Comparison of ENCODE assay signal across 10 cellular contexts in genomic region chr15:94258246-94258645, GRCh38. TPM values are rescaled to one million over a fixed set of nuclear protein-coding genes. Genes with fewer than 3 reads are reported as not detected.
DNase-seq lines count a peak whose midpoint lies in the region; ATAC-seq, FAIRE-seq and TF ChIP-seq lines count a peak whose summit lies in the region.
"Had no signal": no experiment of that assay in that cellular context is flagged by ENCODE, and none has a peak within 500 bp of the region (broad histone marks: within the 10 kb centered on the region; RNA-seq: fewer than 3 reads in every experiment).

No MANE protein-coding gene starts in this region.

- FAIRE-seq in GM12891 (lab: Jason Lieb, UNC), result peak; percentile 47

- H3K4me3 ChIP-seq in MM.1S (ENCODE audit: low read length), result no peak overlapping the region
- H3K4me3 ChIP-seq in right atrium auricular region, result no peak overlapping the region

- H3K9me3 ChIP-seq in MM.1S (replicated peaks; ENCODE audit: insufficient read depth, low read length) (no peaks in the 10 kb centered on the region), right atrium auricular region (no peaks in the 10 kb centered on the region)

- peak; percentile 39 for ATAC-seq in GM19463 (IDR thresholded peaks at IDR 0.05; ENCODE audit: unreplicated experiment)
- peak; percentile 48 for ATAC-seq in HG02970 (IDR thresholded peaks at IDR 0.05; ENCODE audit: low FRiP score, unreplicated experiment)

- H3K9me2 ChIP-seq in MM.1S (replicated peaks; ENCODE audit: insufficient read depth, low read length), result no peaks in the 10 kb centered on the region

- in situ Hi-C loops in ACHN (cut with HindIII; ENCODE audit: low pct_ligation_motif_present, low pct_unique_long_range_greater_than_20kb, low sequenced_read_pairs), result no loop called here

- H3K27me3 ChIP-seq in MM.1S (replicated peaks; ENCODE audit: insufficient read depth, low read length) (no peaks in the 10 kb centered on the region), right atrium auricular region (no peaks in the 10 kb centered on the region)

- TF ChIP-seq CTCF in MM.1S (IDR thresholded peaks at IDR 0.05; ENCODE audit: low read length) (no peak), right atrium auricular region (IDR thresholded peaks at IDR 0.05) (no peak)

- H3F3A ChIP-seq in MM.1S (ENCODE audit: insufficient read depth, low read length), result peaks cover 7% of the 10 kb centered on the region; the same call in 1 of the 2 replicates

- peaks cover 33% of the 10 kb centered on the region for H3K4me1 ChIP-seq in MM.1S (ENCODE audit: low read length)
- H3K4me1 ChIP-seq in right atrium auricular region, result no peaks in the 10 kb centered on the region

- H3K27ac ChIP-seq in MM.1S (ENCODE audit: low read length), result peak overlapping the region; percentile 11; the same call in 1 of the 2 replicates
- no peak overlapping the region for H3K27ac ChIP-seq in right atrium auricular region

- peaks cover 3% of the 10 kb centered on the region; the same call in 1 of the 2 replicates for H3K79me2 ChIP-seq in MM.1S (ENCODE audit: low read length)

- no peaks in the 10 kb centered on the region for H4K20me1 ChIP-seq in MM.1S (ENCODE audit: insufficient read depth, low read length)

- DNase-seq in GM12891 (ENCODE audit: insufficient read length, low spot score) (no peak), MM.1S (peak; percentile 73), ACHN (no peak), right atrium auricular region (ENCODE audit: low spot score) (no peak), NCI-H2081 treated with DMSO at 0.1 percent for 48 hours (lab: John Stamatoyannopoulos, UW) (no peak), NCI-H1417 (lab: John Stamatoyannopoulos, UW) (no peak)
- DNase-seq: endodermal cell, NCI-H1694 treated with DMSO at 0.1 percent for 48 hours had no signal

- no peaks in the 10 kb centered on the region for H3K36me3 ChIP-seq in MM.1S (replicated peaks; ENCODE audit: insufficient read depth, low read length)
- no peaks in the 10 kb centered on the region for H3K36me3 ChIP-seq in right atrium auricular region

- no peak overlapping the region for H3K9ac ChIP-seq in MM.1S (ENCODE audit: low read length)

- no peak for TF ChIP-seq POLR2A in GM12891 (IDR thresholded peaks at IDR 0.05; ENCODE audit: low read depth, low read length)

- no peak overlapping the region for H2AFZ ChIP-seq in MM.1S (ENCODE audit: low read length)

- no peak overlapping the region; the same call in 1 of the 2 replicates for H3K4me2 ChIP-seq in MM.1S (ENCODE audit: low read depth, low read length)

TF ChIP-seq in GM12891, 5 proteins besides CTCF, POLR2A, EP300 and RAD21:
- TF ChIP-seq PAX5 (IDR thresholded peaks at IDR 0.05; ENCODE audit: insufficient read depth, low read length, severe bottlenecking) (no peak), SPI1 (IDR thresholded peaks at IDR 0.05; ENCODE audit: low read depth, low read length) (peak; percentile 57)
TF ChIP-seq in GM12891: peak in this region for 1.

RNA-seq across cellular contexts. Expression of gene MCTP2, which starts 26.9 kb away (rescaled TPM):
- 0.32 TPM for polyA plus RNA-seq in GM12891 (2012; ENCODE audit: low read depth, missing spikeins)
- 1 to 10 TPM; 2.0 to 5.6 TPM for total RNA-seq in right atrium auricular region
